In genomic region chr2:70861774-70862644, GRCh38 we compare ENCODE assay signal across 8 cellular contexts. TPM values are rescaled to one million over a fixed set of nuclear protein-coding genes. Genes with fewer than 3 reads are reported as not detected.
DNase-seq lines count a peak whose midpoint lies in the region; ATAC-seq and TF ChIP-seq lines count a peak whose summit lies in the region.

No MANE protein-coding gene starts in this region.

- H3K27me3 ChIP-seq in Peyer's patch: no peaks in the 10 kb centered on the region
- peaks cover 22% of the 10 kb centered on the region for H3K27me3 ChIP-seq in fibroblast of lung (ENCODE audit: control insufficient read depth, insufficient read depth, low read length)

- H3K4me2 ChIP-seq in fibroblast of lung (ENCODE audit: extremely low read depth, insufficient read depth, low read length): peak overlapping the region; percentile 25

- H3K36me3 ChIP-seq in Peyer's patch: no peaks in the 10 kb centered on the region
- H3K36me3 ChIP-seq in fibroblast of lung (ENCODE audit: control insufficient read depth, insufficient read depth, low read length): no peaks in the 10 kb centered on the region

- peak; percentile 84 for ATAC-seq in stimulated activated naive CD8-positive, alpha-beta T cell treated with anti-CD3 and anti-CD28 coated beads, Interleukin-15, Interleukin-2, amounts not matched to agents 100 U/mL and 50 U/mL, for 24 hours
- ATAC-seq in HG02571 (IDR thresholded peaks at IDR 0.05; ENCODE audit: unreplicated experiment): no peak

- H3K79me2 ChIP-seq in fibroblast of lung (ENCODE audit: control insufficient read depth, insufficient read depth, low read length): no peaks in the 10 kb centered on the region

- no peak overlapping the region for H3K4me3 Mint-ChIP-seq in nephron progenitor cell

- no peak overlapping the region for H2AFZ ChIP-seq in fibroblast of lung (ENCODE audit: low read length)

- no peaks in the 10 kb centered on the region for H4K20me1 ChIP-seq in fibroblast of lung (ENCODE audit: control insufficient read depth, extremely low read depth, insufficient read depth, low read length)

- TF ChIP-seq CTCF in GM12864 (IDR thresholded peaks at IDR 0.05; ENCODE audit: low read depth, low read length, missing control alignments) (peak; percentile 89), Peyer's patch (IDR thresholded peaks at IDR 0.05) (peak; percentile 40 to 85 (median 74)), fibroblast of lung (conservative IDR thresholded peaks at IDR 0.05 in 1 of 2, IDR thresholded peaks at IDR 0.05 in 1 of 2; ENCODE audit: low read depth in 1 of 2, low read length in 2 of 2) (peak; percentile 95), nephron progenitor cell (IDR thresholded peaks at IDR 0.05) (peak; percentile 97)

- no peak for TF ChIP-seq POLR2A in Peyer's patch (IDR thresholded peaks at IDR 0.05)

- H3K27me3 Mint-ChIP-seq in nephron progenitor cell (ENCODE audit: low read depth, poor library complexity): peaks cover 99% of the 10 kb centered on the region

- H3K4me3 ChIP-seq in GM12864 (ENCODE audit: low read depth, low read length) (no peak overlapping the region), Peyer's patch (no peak overlapping the region), fibroblast of lung (replicated peaks in 1 of 4; ENCODE audit: control extremely low read depth in 1 of 4, insufficient read depth in 1 of 4, low read depth in 3 of 4, low read length in 4 of 4) (no peak overlapping the region)

- DNase-seq in GM12864 (ENCODE audit: low read depth) (no peak), KG1 (lab: John Stamatoyannopoulos, UW) (peak; percentile 43), Peyer's patch (peak; percentile 47 to 88 (median 76)), fibroblast of lung (ENCODE audit: low read depth in 2 of 2) (peak; percentile 55 to 72), nephron progenitor cell (peak; percentile 90)
- peak; percentile 84 for DNase-seq in activated T-cell treated with anti-CD3 and anti-CD28 coated beads, Interleukin-2, amount 50 U/mL, for 48 hours
- DNase-seq in stimulated activated naive CD8-positive, alpha-beta T cell treated with anti-CD3 and anti-CD28 coated beads, Interleukin-15, Interleukin-2, amounts not matched to agents 100 U/mL and 50 U/mL, for 24 hours: peak; percentile 81

- no peaks in the 10 kb centered on the region for H3K36me3 Mint-ChIP-seq in nephron progenitor cell (ENCODE audit: low read depth)

- no peak overlapping the region for H3K27ac Mint-ChIP-seq in nephron progenitor cell

- H3K4me1 Mint-ChIP-seq in nephron progenitor cell: peaks cover 18% of the 10 kb centered on the region

- no peaks in the 10 kb centered on the region for H3K9me3 ChIP-seq in Peyer's patch
- no peaks in the 10 kb centered on the region for H3K9me3 ChIP-seq in fibroblast of lung (ENCODE audit: control insufficient read depth, insufficient read depth, low read depth, low read length)

- no peaks in the 10 kb centered on the region for H3K9me3 Mint-ChIP-seq in nephron progenitor cell

- H3K27ac ChIP-seq in Peyer's patch: no peak overlapping the region
- no peak overlapping the region for H3K27ac ChIP-seq in fibroblast of lung (ENCODE audit: insufficient read depth, low read length)

- H3K4me1 ChIP-seq in Peyer's patch (no peaks in the 10 kb centered on the region), fibroblast of lung (ENCODE audit: control insufficient read depth, extremely low read depth, insufficient read depth, low read length) (no peaks in the 10 kb centered on the region)

- no peak overlapping the region for H3K9ac ChIP-seq in fibroblast of lung (ENCODE audit: insufficient read depth, low read length)

RNA-seq across cellular contexts. Expression of gene CD207, which starts 26.4 kb away (rescaled TPM):
- total RNA-seq in Peyer's patch: not detected
- not detected in 2 replicates for total RNA-seq in fibroblast of lung
- polyA plus RNA-seq in fibroblast of lung: 0.03 TPM in 1 of 2 replicates, not detected in the other
- polyA plus RNA-seq in fibroblast of lung (2012): not detected in 2 replicates
- not detected in 2 replicates for polyA minus RNA-seq in fibroblast of lung (ENCODE audit: low replicate concordance)

RNA-seq across cellular contexts. Expression of gene VAX2, which starts 38.4 kb away (rescaled TPM):
- not detected for total RNA-seq in Peyer's patch
- total RNA-seq in fibroblast of lung: 1.8 and 2.0 TPM in 2 replicates
- polyA plus RNA-seq in fibroblast of lung: 0.85 and 0.94 TPM in 2 replicates
- polyA plus RNA-seq in fibroblast of lung (2012): 2.1 and 2.8 TPM in 2 replicates
- 0.48 and 0.75 TPM in 2 replicates for polyA minus RNA-seq in fibroblast of lung (ENCODE audit: low replicate concordance)

RNA-seq across cellular contexts. Expression of gene CLEC4F, which starts 41.6 kb away (rescaled TPM):
- 10 to 100 TPM in 1 of 4 donors, under 1 TPM in 1, not detected in 2; 0.67 to 32.2 TPM for total RNA-seq in Peyer's patch
- not detected in 2 replicates for total RNA-seq in fibroblast of lung
- polyA plus RNA-seq in fibroblast of lung: not detected in 2 replicates
- not detected in 2 replicates for polyA plus RNA-seq in fibroblast of lung (2012)
- polyA minus RNA-seq in fibroblast of lung (ENCODE audit: low replicate concordance): not detected in 2 replicates
